ENCODE assay signal across 8 cellular contexts in the genomic region with DNA sequence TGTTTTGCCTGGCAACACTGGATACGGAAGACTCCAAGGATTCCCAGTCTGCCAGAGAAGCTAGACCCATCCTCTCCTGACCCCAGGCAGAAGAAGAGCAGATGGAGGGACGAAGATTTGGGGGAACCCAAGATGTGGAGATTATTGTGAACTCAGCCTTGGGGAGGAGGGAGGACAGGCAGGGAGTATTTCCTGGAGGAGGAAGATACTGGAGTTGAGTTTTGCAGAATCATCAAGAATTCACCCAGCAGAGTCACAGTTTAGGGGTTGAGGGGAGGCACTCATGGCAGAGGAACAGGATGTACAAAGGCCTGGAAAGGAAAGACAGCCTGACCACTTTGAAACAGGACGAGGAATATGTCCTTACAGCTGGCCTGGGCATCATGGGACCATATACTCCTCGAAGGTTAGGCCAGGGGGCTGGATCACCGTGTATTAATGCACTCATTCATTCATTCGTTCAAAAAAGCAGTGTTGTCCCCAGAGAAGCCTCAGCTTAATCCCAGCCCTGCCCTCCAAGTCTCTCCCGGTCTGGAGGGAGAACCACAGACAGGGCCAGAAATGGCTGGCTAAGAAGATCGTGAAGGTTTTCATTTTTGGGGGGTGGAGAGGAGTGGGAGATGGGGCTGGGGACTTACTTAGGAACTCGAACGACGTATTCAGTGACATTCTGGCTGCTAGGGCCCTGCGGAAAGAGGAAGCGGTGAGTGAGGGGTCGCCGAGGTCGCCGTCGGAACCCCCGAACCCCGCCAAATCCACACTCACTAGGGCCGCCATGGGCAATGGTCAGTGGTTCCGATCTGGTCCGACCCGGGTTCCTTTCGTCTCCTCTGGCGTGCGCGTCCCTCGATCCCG. TPM values are rescaled to one million over a fixed set of nuclear protein-coding genes. Genes with fewer than 3 reads are reported as not detected.
DNase-seq lines count a peak whose midpoint lies in the region; ATAC-seq and TF ChIP-seq lines count a peak whose summit lies in the region.

No MANE protein-coding gene starts in this region.

- POLR2A ChIA-PET in WTC11 (lab: Charles Lee) = interaction anchor here (1.5 to 1.7 kb wide), 2 partner anchors 32 kb away, joined by 4 to 6 read pairs; partner anchors contain the start of genes CLPP and KHSRP

- peak overlapping the region; percentile 99 for H3K27ac Mint-ChIP-seq in activated T-cell treated with anti-CD3 and anti-CD28 coated beads, Interleukin-2, amount 50 U/mL, for 24 hours
- H3K27ac Mint-ChIP-seq in WTC11 = peak overlapping the region; percentile 80

- H3K36me3 Mint-ChIP-seq in activated T-cell treated with anti-CD3 and anti-CD28 coated beads, Interleukin-2, amount 50 U/mL, for 24 hours (ENCODE audit: low read depth) = peaks cover 54% of the 10 kb centered on the region
- peaks cover 17% of the 10 kb centered on the region for H3K36me3 Mint-ChIP-seq in WTC11

- peak overlapping the region; percentile 91 for H3K27ac ChIP-seq in substantia nigra (ENCODE audit: low read depth, low read length, poor library complexity, severe bottlenecking)

- CTCF ChIA-PET in WTC11 (lab: Charles Lee) = interaction anchor here (1.2 to 2.0 kb wide), 4 partner anchors 11 to 25 kb away, joined by 3 to 7 read pairs (median 4); no protein-coding TSS in a partner anchor

- H3K4me1 Mint-ChIP-seq in activated T-cell treated with anti-CD3 and anti-CD28 coated beads, Interleukin-2, amount 50 U/mL, for 24 hours (ENCODE audit: low read depth) = peaks cover 33% of the 10 kb centered on the region
- peaks cover 22% of the 10 kb centered on the region for H3K4me1 Mint-ChIP-seq in WTC11

- no peak for TF ChIP-seq CTCF in WTC11 (IDR thresholded peaks at IDR 0.05)

- in situ Hi-C loops in KBM-7 (cut with MboI; ENCODE audit: low pct_unique_long_range_greater_than_20kb, low sequenced_read_pairs) = no loop called here

- peak overlapping the region; percentile 98 for H3K4me3 Mint-ChIP-seq in activated T-cell treated with anti-CD3 and anti-CD28 coated beads, Interleukin-2, amount 50 U/mL, for 24 hours
- H3K4me3 Mint-ChIP-seq in WTC11 = peak overlapping the region; percentile 94

- no peaks in the 10 kb centered on the region for H3K9me3 Mint-ChIP-seq in activated T-cell treated with anti-CD3 and anti-CD28 coated beads, Interleukin-2, amount 50 U/mL, for 24 hours
- H3K9me3 Mint-ChIP-seq in WTC11 = no peaks in the 10 kb centered on the region

- ATAC-seq in WTC11 = no peak; the same call in 1 of the 2 replicates
- ATAC-seq in GM18873 (IDR thresholded peaks at IDR 0.05; ENCODE audit: low FRiP score, unreplicated experiment) = no peak

- H3K27me3 Mint-ChIP-seq in activated T-cell treated with anti-CD3 and anti-CD28 coated beads, Interleukin-2, amount 50 U/mL, for 24 hours = no peaks in the 10 kb centered on the region
- H3K27me3 Mint-ChIP-seq in WTC11 (ENCODE audit: low read depth) = no peaks in the 10 kb centered on the region

- peak overlapping the region; percentile 94 for H3K4me3 ChIP-seq in iPS-11a (ENCODE audit: low read depth, low read length)

- no peak for DNase-seq in activated T-cell treated with anti-CD3 and anti-CD28 coated beads, Interleukin-2, amount 50 U/mL, for 24 hours
- DNase-seq in activated T-cell treated with anti-CD3 and anti-CD28 coated beads for 4 hours (no peak), WTC11 (ENCODE audit: low spot score) (no peak), substantia nigra (lab: John Stamatoyannopoulos, UW) (no peak), KBM-7 (no peak), NCI-H2171 treated with DMSO at 0.1 percent for 48 hours (lab: John Stamatoyannopoulos, UW) (no peak)

TF ChIP-seq in WTC11, 78 proteins besides CTCF, POLR2A, EP300 and RAD21:
- peak; percentile 26; the same call in 1 of the 2 replicates for TF ChIP-seq FOXP4 (CRISPR knock-in tag; IDR thresholded peaks at IDR 0.05)
- no peak for TF ChIP-seq MYBL2 (CRISPR knock-in tag; IDR thresholded peaks at IDR 0.05)
- TF ChIP-seq, protein P1, sequence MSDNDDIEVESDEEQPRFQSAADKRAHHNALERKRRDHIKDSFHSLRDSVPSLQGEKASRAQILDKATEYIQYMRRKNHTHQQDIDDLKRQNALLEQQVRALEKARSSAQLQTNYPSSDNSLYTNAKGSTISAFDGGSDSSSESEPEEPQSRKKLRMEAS (CRISPR knock-in tag; IDR thresholded peaks at IDR 0.05) = 0 out of 2 replicates have a peak, but pooled peaks have one; percentile 12
- 0 out of 2 replicates have a peak, but pooled peaks have one; percentile 5 for TF ChIP-seq NFYB (CRISPR knock-in tag; conservative IDR thresholded peaks at IDR 0.05; ENCODE audit: low read depth)
- no peak for TF ChIP-seq SP1 (CRISPR knock-in tag; conservative IDR thresholded peaks at IDR 0.05)
- 0 out of 2 replicates have a peak, but pooled peaks have one; percentile 19 for TF ChIP-seq TEAD1 (CRISPR knock-in tag; IDR thresholded peaks at IDR 0.05)

RNA-seq across cellular contexts. Expression of gene GTF2F1, which starts 0.5 kb away (rescaled TPM):
- 61.5 to 62.9 TPM (median 62.4 TPM) in 3 replicates for total RNA-seq in WTC11 (2021)

RNA-seq across cellular contexts. Expression of gene PSPN, which starts 16.7 kb away (rescaled TPM):
- 1.9 to 3.5 TPM (median 2.9 TPM) in 3 replicates for total RNA-seq in WTC11 (2021)

RNA-seq across cellular contexts. Expression of gene ALKBH7, which starts 19.9 kb away (rescaled TPM):
- total RNA-seq in WTC11 (2021) = 96.4 to 119 TPM (median 114 TPM) in 3 replicates

RNA-seq across cellular contexts. Expression of gene CLPP, which starts 31.1 kb away (rescaled TPM):
- 86.2 to 95.8 TPM (median 91.9 TPM) in 3 replicates for total RNA-seq in WTC11 (2021)

RNA-seq across cellular contexts. Expression of gene KHSRP, which starts 32.2 kb away (rescaled TPM):
- 528 to 572 TPM (median 549 TPM) in 3 replicates for total RNA-seq in WTC11 (2021)
